3 cellular contexts compared by ENCODE assay signal in the genomic region with DNA sequence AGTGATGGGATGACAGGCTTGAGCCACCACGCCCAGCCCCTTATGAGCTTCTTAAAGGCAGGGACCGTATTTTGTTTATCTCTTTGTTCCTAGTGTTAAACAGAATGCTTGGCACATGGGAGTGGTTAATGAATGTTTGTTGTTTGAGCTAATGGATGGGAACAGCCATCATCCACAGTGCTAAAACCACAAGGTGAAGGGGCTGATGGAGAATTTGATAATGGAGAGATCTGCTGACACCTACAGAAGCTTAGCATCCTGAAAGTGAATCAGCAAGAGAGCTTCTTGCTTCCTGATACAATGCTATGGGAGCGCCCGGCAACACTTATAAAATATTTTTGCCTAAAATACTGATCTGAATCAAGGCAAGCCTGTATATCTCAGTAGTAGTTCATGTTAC.
TF ChIP-seq lines count a peak whose summit lies in the region.

No MANE protein-coding gene starts in this region.

TF ChIP-seq in WTC11, 78 proteins besides CTCF, POLR2A, EP300 and RAD21 (continues in another document):
- no peak for TF ChIP-seq ZNF317 (CRISPR knock-in tag; IDR thresholded peaks at IDR 0.05; ENCODE audit: borderline replicate concordance, low read depth)
- TF ChIP-seq, protein P1, sequence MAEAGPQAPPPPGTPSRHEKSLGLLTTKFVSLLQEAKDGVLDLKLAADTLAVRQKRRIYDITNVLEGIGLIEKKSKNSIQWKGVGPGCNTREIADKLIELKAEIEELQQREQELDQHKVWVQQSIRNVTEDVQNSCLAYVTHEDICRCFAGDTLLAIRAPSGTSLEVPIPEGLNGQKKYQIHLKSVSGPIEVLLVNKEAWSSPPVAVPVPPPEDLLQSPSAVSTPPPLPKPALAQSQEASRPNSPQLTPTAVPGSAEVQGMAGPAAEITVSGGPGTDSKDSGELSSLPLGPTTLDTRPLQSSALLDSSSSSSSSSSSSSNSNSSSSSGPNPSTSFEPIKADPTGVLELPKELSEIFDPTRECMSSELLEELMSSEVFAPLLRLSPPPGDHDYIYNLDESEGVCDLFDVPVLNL (CRISPR knock-in tag; IDR thresholded peaks at IDR 0.05; ENCODE audit: borderline replicate concordance, low read depth) = no peak
- TF ChIP-seq, protein P2, sequence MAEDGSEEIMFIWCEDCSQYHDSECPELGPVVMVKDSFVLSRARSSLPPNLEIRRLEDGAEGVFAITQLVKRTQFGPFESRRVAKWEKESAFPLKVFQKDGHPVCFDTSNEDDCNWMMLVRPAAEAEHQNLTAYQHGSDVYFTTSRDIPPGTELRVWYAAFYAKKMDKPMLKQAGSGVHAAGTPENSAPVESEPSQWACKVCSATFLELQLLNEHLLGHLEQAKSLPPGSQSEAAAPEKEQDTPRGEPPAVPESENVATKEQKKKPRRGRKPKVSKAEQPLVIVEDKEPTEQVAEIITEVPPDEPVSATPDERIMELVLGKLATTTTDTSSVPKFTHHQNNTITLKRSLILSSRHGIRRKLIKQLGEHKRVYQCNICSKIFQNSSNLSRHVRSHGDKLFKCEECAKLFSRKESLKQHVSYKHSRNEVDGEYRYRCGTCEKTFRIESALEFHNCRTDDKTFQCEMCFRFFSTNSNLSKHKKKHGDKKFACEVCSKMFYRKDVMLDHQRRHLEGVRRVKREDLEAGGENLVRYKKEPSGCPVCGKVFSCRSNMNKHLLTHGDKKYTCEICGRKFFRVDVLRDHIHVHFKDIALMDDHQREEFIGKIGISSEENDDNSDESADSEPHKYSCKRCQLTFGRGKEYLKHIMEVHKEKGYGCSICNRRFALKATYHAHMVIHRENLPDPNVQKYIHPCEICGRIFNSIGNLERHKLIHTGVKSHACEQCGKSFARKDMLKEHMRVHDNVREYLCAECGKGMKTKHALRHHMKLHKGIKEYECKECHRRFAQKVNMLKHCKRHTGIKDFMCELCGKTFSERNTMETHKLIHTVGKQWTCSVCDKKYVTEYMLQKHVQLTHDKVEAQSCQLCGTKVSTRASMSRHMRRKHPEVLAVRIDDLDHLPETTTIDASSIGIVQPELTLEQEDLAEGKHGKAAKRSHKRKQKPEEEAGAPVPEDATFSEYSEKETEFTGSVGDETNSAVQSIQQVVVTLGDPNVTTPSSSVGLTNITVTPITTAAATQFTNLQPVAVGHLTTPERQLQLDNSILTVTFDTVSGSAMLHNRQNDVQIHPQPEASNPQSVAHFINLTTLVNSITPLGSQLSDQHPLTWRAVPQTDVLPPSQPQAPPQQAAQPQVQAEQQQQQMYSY (CRISPR knock-in tag; IDR thresholded peaks at IDR 0.05) = no peak
- no peak for TF ChIP-seq ZNF232 (CRISPR knock-in tag; IDR thresholded peaks at IDR 0.05)
- TF ChIP-seq, protein P3, sequence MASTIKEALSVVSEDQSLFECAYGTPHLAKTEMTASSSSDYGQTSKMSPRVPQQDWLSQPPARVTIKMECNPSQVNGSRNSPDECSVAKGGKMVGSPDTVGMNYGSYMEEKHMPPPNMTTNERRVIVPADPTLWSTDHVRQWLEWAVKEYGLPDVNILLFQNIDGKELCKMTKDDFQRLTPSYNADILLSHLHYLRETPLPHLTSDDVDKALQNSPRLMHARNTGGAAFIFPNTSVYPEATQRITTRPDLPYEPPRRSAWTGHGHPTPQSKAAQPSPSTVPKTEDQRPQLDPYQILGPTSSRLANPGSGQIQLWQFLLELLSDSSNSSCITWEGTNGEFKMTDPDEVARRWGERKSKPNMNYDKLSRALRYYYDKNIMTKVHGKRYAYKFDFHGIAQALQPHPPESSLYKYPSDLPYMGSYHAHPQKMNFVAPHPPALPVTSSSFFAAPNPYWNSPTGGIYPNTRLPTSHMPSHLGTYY (CRISPR knock-in tag; IDR thresholded peaks at IDR 0.05) = no peak
- TF ChIP-seq NR2C2 (CRISPR knock-in tag; IDR thresholded peaks at IDR 0.05) = no peak
- no peak for TF ChIP-seq KAT7 (CRISPR knock-in tag; IDR thresholded peaks at IDR 0.05; ENCODE audit: borderline replicate concordance)
- TF ChIP-seq FOXJ3 (CRISPR knock-in tag; IDR thresholded peaks at IDR 0.05; ENCODE audit: borderline replicate concordance) = no peak

TF ChIP-seq in endothelial cell of umbilical vein, 7 proteins besides CTCF, POLR2A, EP300 and RAD21:
- TF ChIP-seq FOS (IDR thresholded peaks at IDR 0.05; ENCODE audit: borderline replicate concordance, insufficient read depth, low read length) = no peak
- no peak for TF ChIP-seq MYC (IDR thresholded peaks at IDR 0.05; ENCODE audit: low read depth, low read length)
- no peak for TF ChIP-seq GATA2 (IDR thresholded peaks at IDR 0.05; ENCODE audit: insufficient read depth, insufficient read length, low read depth, low read length)
- TF ChIP-seq EZH2 (IDR thresholded peaks at IDR 0.05; ENCODE audit: borderline replicate concordance, low read depth, low read length, severe bottlenecking) = no peak
- TF ChIP-seq POLR2AphosphoS5 (IDR thresholded peaks at IDR 0.05; ENCODE audit: insufficient read depth, low read depth, low read length) = no peak
- TF ChIP-seq JUN (IDR thresholded peaks at IDR 0.05; ENCODE audit: borderline replicate concordance, insufficient read depth, insufficient read length, low read depth) = no peak
- TF ChIP-seq, protein P4, sequence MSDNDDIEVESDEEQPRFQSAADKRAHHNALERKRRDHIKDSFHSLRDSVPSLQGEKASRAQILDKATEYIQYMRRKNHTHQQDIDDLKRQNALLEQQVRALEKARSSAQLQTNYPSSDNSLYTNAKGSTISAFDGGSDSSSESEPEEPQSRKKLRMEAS (IDR thresholded peaks at IDR 0.05; ENCODE audit: insufficient read depth, insufficient read length) = no peak

TF ChIP-seq in HepG2, 621 proteins besides CTCF, POLR2A, EP300 and RAD21:
- no peak for TF ChIP-seq ZSCAN29 (CRISPR knock-in tag; conservative IDR thresholded peaks at IDR 0.05)
- 0 out of 4 replicates have a peak, but pooled peaks of 1 of the 2 experiments have one; percentile 1 for TF ChIP-seq MAFK (conservative IDR thresholded peaks at IDR 0.05 in 1 of 2, IDR thresholded peaks at IDR 0.05 in 1 of 2; ENCODE audit: low read length in 2 of 2)
